Comparison of ENCODE assay signal across 10 cellular contexts in genomic region chr14:100827751-100828447, GRCh38. TPM values are rescaled to one million over a fixed set of nuclear protein-coding genes. Genes with fewer than 3 reads are reported as not detected.
DNase-seq lines count a peak whose midpoint lies in the region; ATAC-seq, FAIRE-seq and TF ChIP-seq lines count a peak whose summit lies in the region.
"Had no signal": no experiment of that assay in that cellular context is flagged by ENCODE, and none has a peak within 500 bp of the region (broad histone marks: within the 10 kb centered on the region; RNA-seq: fewer than 3 reads in every experiment).

No MANE protein-coding gene starts in this region.

- no peak overlapping the region for H3K4me3 Mint-ChIP-seq in naive thymus-derived CD8-positive, alpha-beta T cell
- H3K4me3 Mint-ChIP-seq: activated CD4-positive, alpha-beta memory T cell treated with anti-CD3 and anti-CD28 coated beads for 36 hours had no signal

- TF ChIP-seq CTCF in GM12874 (IDR thresholded peaks at IDR 0.05; ENCODE audit: insufficient read depth, low read depth, low read length): peak; percentile 36
- peak; percentile 20 to 79 (median 62) for TF ChIP-seq CTCF in adrenal gland (IDR thresholded peaks at IDR 0.05)

- no peak for ATAC-seq in GM18861 (IDR thresholded peaks at IDR 0.05; ENCODE audit: unreplicated experiment)
- no peak for ATAC-seq in HG03521 (IDR thresholded peaks at IDR 0.05; ENCODE audit: unreplicated experiment)
- ATAC-seq in naive thymus-derived CD8-positive, alpha-beta T cell: no peak

- H3K27me3 ChIP-seq in adrenal gland: no peaks in the 10 kb centered on the region

- intact Hi-C loops in adrenal gland (cut with DNase I) (loop anchor here in 1 of 2 donors (5.0 kb wide), 1 partner anchor 166 kb away; no protein-coding TSS in a partner anchor), head of caudate nucleus (cut with DNase I) (no loop called here)

- 52 to 71% (median 59%) methylated on average over 24 to 43 of the region's 43 CpGs for WGBS in adrenal gland, 4 donors

- H3K27ac ChIP-seq in adrenal gland: peak overlapping the region in 4 of 5 donors; percentile 59 to 90 (median 74)

- H3K36me3 Mint-ChIP-seq in naive thymus-derived CD8-positive, alpha-beta T cell: peaks cover 0 to 6% (median 0%) of the 10 kb centered on the region in 3 donors
- H3K36me3 Mint-ChIP-seq: activated CD4-positive, alpha-beta memory T cell treated with anti-CD3 and anti-CD28 coated beads for 36 hours had no signal

- H3K4me1 ChIP-seq in adrenal gland (replicated peaks in 1 of 2): peaks cover 0 to 16% of the 10 kb centered on the region in 2 donors

- H3K36me3 ChIP-seq in adrenal gland (replicated peaks in 1 of 2): peaks cover 0 to 33% of the 10 kb centered on the region in 2 donors

- peaks cover 0 to 13% (median 4%) of the 10 kb centered on the region in 9 donors for H3K9me3 Mint-ChIP-seq in naive thymus-derived CD8-positive, alpha-beta T cell

- peak in 1 of 2 donors; percentile 39 for TF ChIP-seq POLR2A in adrenal gland (IDR thresholded peaks at IDR 0.05)

- H3K4me1 Mint-ChIP-seq in naive thymus-derived CD8-positive, alpha-beta T cell: peaks cover 2 to 17% (median 9%) of the 10 kb centered on the region in 4 donors

- H3K4me3 ChIP-seq in adrenal gland: peak overlapping the region in 3 of 4 donors; percentile 39 to 59 (median 50)

- peak; percentile 76 to 90 (median 80) for DNase-seq in adrenal gland
- DNase-seq in head of caudate nucleus: peak in 40 of 42 donors; percentile 21 to 82 (median 62)
- peak; percentile 59 for DNase-seq in smooth muscle cell of the brain vasculature (ENCODE audit: low read depth, low spot score)
- DNase-seq in frontal cortex (ENCODE audit: low spot score in 2 of 2): no peak
- no peak for DNase-seq in naive thymus-derived CD8-positive, alpha-beta T cell
- DNase-seq: activated CD4-positive, alpha-beta memory T cell treated with anti-CD3 and anti-CD28 coated beads for 36 hours; NCI-H510A treated with DMSO at 0.1 percent for 48 hours had no signal

- peaks cover 8 to 68% (median 34%) of the 10 kb centered on the region in 5 donors for H3K27me3 Mint-ChIP-seq in naive thymus-derived CD8-positive, alpha-beta T cell

- POLR2A ChIA-PET in naive thymus-derived CD8-positive, alpha-beta T cell (lab: Charles Lee): no interaction called here

- no peak for FAIRE-seq in frontal cortex (lab: Jason Lieb, UNC)

- H3K27ac Mint-ChIP-seq in naive thymus-derived CD8-positive, alpha-beta T cell: no peak overlapping the region
- H3K27ac Mint-ChIP-seq: activated CD4-positive, alpha-beta memory T cell treated with anti-CD3 and anti-CD28 coated beads for 36 hours had no signal

- H3K9me3 ChIP-seq in adrenal gland (replicated peaks in 1 of 3): no peaks in the 10 kb centered on the region

RNA-seq across cellular contexts. Expression of gene MEG3, which starts 2.0 kb away (rescaled TPM):
- 1,000 to 10,000 TPM in 3 of 8 donors, 100 to 1,000 TPM in 4, 10 to 100 TPM in 1; 86.6 to 1,883 (median 625) TPM for total RNA-seq in adrenal gland
- polyA plus RNA-seq in adrenal gland: 1,000 to 10,000 TPM in 2 of 3 donors, 100 to 1,000 TPM in 1; 736 to 8,129 (median 5,263) TPM
- total RNA-seq in frontal cortex: 95.4 TPM
- total RNA-seq in naive thymus-derived CD8-positive, alpha-beta T cell: not detected
- not detected for polyA plus RNA-seq in naive thymus-derived CD8-positive, alpha-beta T cell
- total RNA-seq: activated CD4-positive, alpha-beta memory T cell treated with anti-CD3 and anti-CD28 coated beads for 36 hours had no signal

Comparison
In these comparisons a context has a peak if more than half of its experiments do, and no peak if none do; other contexts are left out.
1. DNase-seq: peak in adrenal gland (7 of 7), head of caudate nucleus (40 of 42) and smooth muscle cell of the brain vasculature (single experiment); none in frontal cortex (0 of 2) and naive thymus-derived CD8-positive, alpha-beta T cell (0 of 10).
2. RNA of gene MEG3, which starts 2.0 kb away (total RNA-seq): 86.6 to 1,883 TPM in adrenal gland and 95.4 TPM in frontal cortex (single experiment); not detected in naive thymus-derived CD8-positive, alpha-beta T cell; every median in the first group is over 10 times any median in the second.